ENCODE assay signal across 12 cellular contexts in the genomic region with DNA sequence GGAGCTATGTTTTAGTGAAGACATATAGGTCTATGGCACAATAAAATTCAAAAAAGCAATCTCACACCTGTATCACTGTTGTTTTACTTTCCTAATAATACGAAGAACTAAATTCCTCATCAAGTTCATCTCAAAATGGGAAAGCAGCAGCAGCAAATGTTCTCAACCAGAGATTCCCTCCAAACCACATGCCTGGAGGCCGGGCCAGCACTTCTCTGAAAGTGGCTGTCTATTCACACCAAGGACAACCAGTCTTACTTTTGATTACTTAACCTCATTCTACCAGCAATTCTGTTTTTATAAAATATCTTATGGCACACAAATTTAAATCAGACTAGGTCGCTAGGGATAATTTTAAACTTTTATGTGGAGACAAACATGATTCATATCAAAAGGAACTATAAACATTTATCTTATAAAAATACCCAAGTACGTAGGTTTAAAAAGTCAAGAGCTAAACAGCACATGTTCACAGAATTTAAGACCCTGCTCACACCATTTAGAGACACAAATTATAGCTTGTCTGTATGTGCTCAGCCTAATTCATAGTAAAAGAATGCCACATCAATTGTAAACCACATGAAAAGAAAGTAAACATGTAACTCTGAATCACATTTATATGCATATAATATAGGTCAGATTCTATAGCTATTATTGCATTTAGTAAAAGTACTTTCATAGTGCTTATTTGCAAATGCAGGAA. TPM values are rescaled to one million over a fixed set of nuclear protein-coding genes. Genes with fewer than 3 reads are reported as not detected.
A peak's percentile ranks its signal among the peaks of the same experiment; 100 is the strongest.
DNase-seq lines count a peak whose midpoint lies in the region; ATAC-seq, FAIRE-seq and TF ChIP-seq lines count a peak whose summit lies in the region.
"Had no signal": no experiment of that assay in that cellular context is flagged by ENCODE, and none has a peak within 500 bp of the region (broad histone marks: within the 10 kb centered on the region; RNA-seq: fewer than 3 reads in every experiment).

No MANE protein-coding gene starts in this region.

- H3K36me3 ChIP-seq in hepatocyte (replicated peaks; ENCODE audit: insufficient read depth, low read depth), result no peaks in the 10 kb centered on the region

- H3K79me2 ChIP-seq in hepatocyte, result peaks cover 84% of the 10 kb centered on the region

- no peak for DNase-seq in A549 (ENCODE audit: low read depth in 1 of 2, low spot score in 1 of 2)
- no peak for DNase-seq in GM19239 (ENCODE audit: insufficient read length, low spot score)
- no peak for DNase-seq in activated CD8-positive, alpha-beta T cell treated with anti-CD3 and anti-CD28 coated beads for 36 hours
- DNase-seq in hepatocyte (ENCODE audit: low spot score), result no peak
- DNase-seq in kidney tubule cell (ENCODE audit: low spot score), result no peak
- DNase-seq in activated effector memory CD4-positive, alpha-beta T cell treated with anti-CD3 and anti-CD28 coated beads, Interleukin-2, amount 50 U/mL, for 16 hours, result no peak
- DNase-seq: GDM1, NCI-H2081, T-helper 9 cell had no signal

- H3K4me1 Mint-ChIP-seq in activated CD8-positive, alpha-beta T cell treated with anti-CD3 and anti-CD28 coated beads for 36 hours (ENCODE audit: low read depth), result peaks cover 49% of the 10 kb centered on the region

- no peaks in the 10 kb centered on the region for H3K27me3 Mint-ChIP-seq in activated CD8-positive, alpha-beta T cell treated with anti-CD3 and anti-CD28 coated beads for 36 hours

- H3K27ac Mint-ChIP-seq in activated CD8-positive, alpha-beta T cell treated with anti-CD3 and anti-CD28 coated beads for 36 hours, result peak overlapping the region; percentile 40

- CTCF ChIA-PET in A549 (lab: Yijun Ruan, JAX), result interaction anchor here (5.8 kb wide), 1 partner anchor 11 kb away, joined by 29 read pairs; no protein-coding TSS in a partner anchor
- CTCF ChIA-PET in activated CD8-positive, alpha-beta T cell treated with anti-CD3 and anti-CD28 coated beads for 36 hours (lab: Charles Lee), result interaction anchor here (1.1 to 5.3 kb wide), 5 partner anchors 11 to 540 kb away, joined by 3 to 26 read pairs (median 3); no protein-coding TSS in a partner anchor

- H3K9me3 ChIP-seq in A549 (no peaks in the 10 kb centered on the region), hepatocyte (ENCODE audit: low read depth) (no peaks in the 10 kb centered on the region)

- H3K9me3 Mint-ChIP-seq in activated CD8-positive, alpha-beta T cell treated with anti-CD3 and anti-CD28 coated beads for 36 hours, result no peaks in the 10 kb centered on the region

- H3K9me2 ChIP-seq in hepatocyte (replicated peaks; ENCODE audit: insufficient read depth), result no peaks in the 10 kb centered on the region

- FAIRE-seq in A549 (lab: Jason Lieb, UNC) (no peak), GM19239 (lab: Jason Lieb, UNC) (peak; percentile 8)
- FAIRE-seq: HepG2 had no signal

- intact Hi-C loops in activated CD8-positive, alpha-beta T cell treated with anti-CD3 and anti-CD28 coated beads for 36 hours (cut with micrococcal nuclease), result loop anchor here (5.0 kb wide), 1 partner anchor 39 kb away; no protein-coding TSS in a partner anchor

- no peaks in the 10 kb centered on the region for H3K27me3 ChIP-seq in hepatocyte

- no peak overlapping the region for H3K4me3 ChIP-seq in A549
- no peak overlapping the region for H3K4me3 ChIP-seq in hepatocyte

- no peak for TF ChIP-seq POLR2A in A549 (IDR thresholded peaks at IDR 0.05; ENCODE audit: low read length)

- 67% methylated on average over 4 of the region's 4 CpGs for WGBS in A549 (ENCODE audit: missing lambda C conversion rate)
- WGBS in hepatocyte (ENCODE audit: low lambda C conversion rate, missing lambda C conversion rate), result 62% methylated on average over 4 of the region's 4 CpGs

- H3K4me3 Mint-ChIP-seq in activated CD8-positive, alpha-beta T cell treated with anti-CD3 and anti-CD28 coated beads for 36 hours, result no peak overlapping the region

- H3K4me1 ChIP-seq in A549, result peaks cover 43% of the 10 kb centered on the region
- peaks cover 32% of the 10 kb centered on the region for H3K4me1 ChIP-seq in hepatocyte (ENCODE audit: insufficient read depth)

- ATAC-seq in A549 (no peak), HG02884 (IDR thresholded peaks at IDR 0.05; ENCODE audit: unreplicated experiment) (no peak), GM18519 (IDR thresholded peaks at IDR 0.05; ENCODE audit: low FRiP score, unreplicated experiment) (no peak)
- peak; percentile 44 for ATAC-seq in activated CD8-positive, alpha-beta T cell treated with anti-CD3 and anti-CD28 coated beads for 36 hours
- ATAC-seq: HepG2 had no signal

- no peak overlapping the region for H2AFZ ChIP-seq in hepatocyte

- H3K36me3 Mint-ChIP-seq in activated CD8-positive, alpha-beta T cell treated with anti-CD3 and anti-CD28 coated beads for 36 hours (ENCODE audit: low read depth), result peaks cover 10% of the 10 kb centered on the region

- H4K20me1 ChIP-seq in hepatocyte (ENCODE audit: insufficient read depth, poor library complexity, severe bottlenecking), result peaks cover 10% of the 10 kb centered on the region

- POLR2A ChIA-PET in A549 (lab: Yijun Ruan, JAX), result no interaction called here
- POLR2A ChIA-PET in activated CD8-positive, alpha-beta T cell treated with anti-CD3 and anti-CD28 coated beads for 36 hours (lab: Charles Lee), result no interaction called here

- no peak for TF ChIP-seq CTCF in A549 (IDR thresholded peaks at IDR 0.05)
- TF ChIP-seq CTCF in activated CD8-positive, alpha-beta T cell treated with anti-CD3 and anti-CD28 coated beads for 36 hours (IDR thresholded peaks at IDR 0.05), result no peak
- no peak for TF ChIP-seq CTCF in hepatocyte (IDR thresholded peaks at IDR 0.05; ENCODE audit: poor library complexity)

- peak overlapping the region; percentile 44; the same call in 2 of the 3 replicates for H3K4me2 ChIP-seq in A549
- H3K4me2 ChIP-seq in hepatocyte, result peak overlapping the region; percentile 19

- no peak for TF ChIP-seq EP300 in A549 (IDR thresholded peaks at IDR 0.05)

- H3K27ac ChIP-seq in A549 (no peak overlapping the region), hepatocyte (no peak overlapping the region)

- no peak for TF ChIP-seq RAD21 in A549 (conservative IDR thresholded peaks at IDR 0.05 in 1 of 2, IDR thresholded peaks at IDR 0.05 in 1 of 2)

TF ChIP-seq in A549, 52 proteins besides CTCF, POLR2A, EP300 and RAD21:
- TF ChIP-seq ZC3H11A (IDR thresholded peaks at IDR 0.05) (no peak), RARB (CRISPR knock-in tag; IDR thresholded peaks at IDR 0.05) (no peak), CHD4 (IDR thresholded peaks at IDR 0.05; ENCODE audit: borderline replicate concordance) (no peak), NFE2L2 (conservative IDR thresholded peaks at IDR 0.05; ENCODE audit: low read length) (no peak), SREBF2 (IDR thresholded peaks at IDR 0.05) (no peak), EHF (CRISPR knock-in tag; IDR thresholded peaks at IDR 0.05) (no peak), SMC3 (IDR thresholded peaks at IDR 0.05) (no peak), MYC (IDR thresholded peaks at IDR 0.05; ENCODE audit: borderline replicate concordance, low read length) (no peak), HOXB5 (CRISPR knock-in tag; IDR thresholded peaks at IDR 0.05) (no peak), FOXS1 (CRISPR knock-in tag; IDR thresholded peaks at IDR 0.05) (no peak), GATA3 (IDR thresholded peaks at IDR 0.05; ENCODE audit: borderline replicate concordance) (no peak), TP53 (CRISPR knock-in tag; IDR thresholded peaks at IDR 0.05) (no peak), HEYL (CRISPR knock-in tag; IDR thresholded peaks at IDR 0.05) (no peak), CBX8 (IDR thresholded peaks at IDR 0.05) (no peak), JUN (IDR thresholded peaks at IDR 0.05) (no peak)
- TF ChIP-seq, protein P1, sequence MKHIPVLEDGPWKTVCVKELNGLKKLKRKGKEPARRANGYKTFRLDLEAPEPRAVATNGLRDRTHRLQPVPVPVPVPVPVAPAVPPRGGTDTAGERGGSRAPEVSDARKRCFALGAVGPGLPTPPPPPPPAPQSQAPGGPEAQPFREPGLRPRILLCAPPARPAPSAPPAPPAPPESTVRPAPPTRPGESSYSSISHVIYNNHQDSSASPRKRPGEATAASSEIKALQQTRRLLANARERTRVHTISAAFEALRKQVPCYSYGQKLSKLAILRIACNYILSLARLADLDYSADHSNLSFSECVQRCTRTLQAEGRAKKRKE (CRISPR knock-in tag; IDR thresholded peaks at IDR 0.05; ENCODE audit: low read depth), result no peak
- TF ChIP-seq, protein P2, sequence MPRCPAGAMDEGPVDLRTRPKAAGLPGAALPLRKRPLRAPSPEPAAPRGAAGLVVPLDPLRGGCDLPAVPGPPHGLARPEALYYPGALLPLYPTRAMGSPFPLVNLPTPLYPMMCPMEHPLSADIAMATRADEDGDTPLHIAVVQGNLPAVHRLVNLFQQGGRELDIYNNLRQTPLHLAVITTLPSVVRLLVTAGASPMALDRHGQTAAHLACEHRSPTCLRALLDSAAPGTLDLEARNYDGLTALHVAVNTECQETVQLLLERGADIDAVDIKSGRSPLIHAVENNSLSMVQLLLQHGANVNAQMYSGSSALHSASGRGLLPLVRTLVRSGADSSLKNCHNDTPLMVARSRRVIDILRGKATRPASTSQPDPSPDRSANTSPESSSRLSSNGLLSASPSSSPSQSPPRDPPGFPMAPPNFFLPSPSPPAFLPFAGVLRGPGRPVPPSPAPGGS (IDR thresholded peaks at IDR 0.05), result no peak
- TF ChIP-seq, protein P3, sequence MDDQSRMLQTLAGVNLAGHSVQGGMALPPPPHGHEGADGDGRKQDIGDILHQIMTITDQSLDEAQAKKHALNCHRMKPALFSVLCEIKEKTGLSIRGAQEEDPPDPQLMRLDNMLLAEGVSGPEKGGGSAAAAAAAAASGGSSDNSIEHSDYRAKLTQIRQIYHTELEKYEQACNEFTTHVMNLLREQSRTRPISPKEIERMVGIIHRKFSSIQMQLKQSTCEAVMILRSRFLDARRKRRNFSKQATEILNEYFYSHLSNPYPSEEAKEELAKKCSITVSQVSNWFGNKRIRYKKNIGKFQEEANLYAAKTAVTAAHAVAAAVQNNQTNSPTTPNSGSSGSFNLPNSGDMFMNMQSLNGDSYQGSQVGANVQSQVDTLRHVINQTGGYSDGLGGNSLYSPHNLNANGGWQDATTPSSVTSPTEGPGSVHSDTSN (IDR thresholded peaks at IDR 0.05), result no peak

RNA-seq across cellular contexts. Expression of a gene that starts 46.1 kb away (rescaled TPM):
- polyA plus RNA-seq in A549 (2011; rRNA removed), result 39.7 and 48.2 TPM in 2 replicates
- polyA plus RNA-seq in A549 (2012; cell fraction: cytosol; rRNA removed), result 17.1 and 21.7 TPM in 2 replicates
- 8.8 and 10.4 TPM in 2 replicates for polyA plus RNA-seq in A549 (2012; cell fraction: nucleus; rRNA removed)
- 37.9 to 44.0 TPM (median 40.2 TPM) in 3 replicates for polyA plus RNA-seq in A549 (2017; fragmentation: RNase III; extraction: RNeasy Plus Mini Kit Qiagen cat#74134 plus additional on column Dnase treatment)
- polyA minus RNA-seq in A549 (2011; rRNA and poly(A)+ RNA removed), result 7.8 and 9.1 TPM in 2 replicates
- 10 to 100 TPM; 87.9 to 92.0 TPM for total RNA-seq in activated CD8-positive, alpha-beta T cell treated with anti-CD3 and anti-CD28 coated beads for 36 hours
- 69.8 and 72.9 TPM in 2 replicates for total RNA-seq in hepatocyte
- polyA plus RNA-seq in hepatocyte, result 44.2 and 50.7 TPM in 2 replicates
